ENCODE assay signal across 8 cellular contexts in the genomic region with DNA sequence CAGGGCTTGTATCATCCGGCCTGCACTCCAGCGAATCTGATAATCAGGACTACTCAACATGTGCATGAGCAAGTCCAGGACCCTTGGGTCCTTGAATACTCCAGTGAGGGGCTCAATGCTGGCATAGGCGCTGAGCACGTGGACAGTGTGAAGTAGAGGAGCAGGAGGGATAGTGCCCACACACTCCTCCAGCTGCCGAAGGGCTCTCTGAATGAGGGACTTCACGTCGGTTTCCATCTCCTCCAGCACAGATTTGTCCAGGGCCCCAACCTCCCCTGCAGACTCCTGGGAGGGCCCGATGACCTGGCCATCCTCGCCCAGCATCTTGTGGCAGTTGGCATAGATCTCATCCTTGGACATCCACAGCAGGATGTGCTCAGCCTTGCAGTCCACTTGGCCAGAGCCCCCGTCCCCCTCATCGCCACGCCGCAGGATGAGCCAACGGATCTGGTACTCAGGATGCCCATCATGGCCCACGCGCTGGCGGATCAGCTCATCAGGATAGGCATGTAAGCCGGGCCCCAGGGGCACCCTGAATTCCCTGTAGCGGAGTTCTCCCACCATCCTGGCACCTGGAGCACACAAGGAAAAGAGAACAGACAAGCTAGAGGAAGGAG. TPM values are rescaled to one million over a fixed set of nuclear protein-coding genes. Genes with fewer than 3 reads are reported as not detected.
DNase-seq lines count a peak whose midpoint lies in the region; TF ChIP-seq lines count a peak whose summit lies in the region.

No MANE protein-coding gene starts in this region.

- no peaks in the 10 kb centered on the region for H3F3A ChIP-seq in Loucy (ENCODE audit: low read depth)

- no peaks in the 10 kb centered on the region for H3K9me2 ChIP-seq in Loucy (replicated peaks; ENCODE audit: low read depth, low read length)

- H3K27ac ChIP-seq in colonic mucosa: peak overlapping the region; percentile 87

- H3K9me3 ChIP-seq in BE2C: no peaks in the 10 kb centered on the region
- H3K9me3 ChIP-seq in Loucy (ENCODE audit: insufficient read depth, low read depth, low read length): no peaks in the 10 kb centered on the region
- no peaks in the 10 kb centered on the region for H3K9me3 ChIP-seq in colonic mucosa

- peak overlapping the region; percentile 80 for H3K27ac Mint-ChIP-seq in nephron progenitor cell

- H3K4me3 ChIP-seq in BE2C (ENCODE audit: low read depth, low read length) (peak overlapping the region; percentile 80), Loucy (ENCODE audit: low read length, poor library complexity, severe bottlenecking) (peak overlapping the region; percentile 90), colonic mucosa (no peak overlapping the region)

- no peaks in the 10 kb centered on the region for H3K4me1 ChIP-seq in BE2C
- H3K4me1 ChIP-seq in Loucy (ENCODE audit: insufficient read depth, low read length, poor library complexity, severe bottlenecking): peaks cover 39% of the 10 kb centered on the region
- peaks cover 7% of the 10 kb centered on the region for H3K4me1 ChIP-seq in colonic mucosa

- TF ChIP-seq CTCF in BE2C (IDR thresholded peaks at IDR 0.05; ENCODE audit: low read depth, low read length) (no peak), Loucy (conservative IDR thresholded peaks at IDR 0.05; ENCODE audit: low read length) (no peak), colonic mucosa (IDR thresholded peaks at IDR 0.05) (no peak), nephron progenitor cell (IDR thresholded peaks at IDR 0.05) (no peak)

- H3K4me1 Mint-ChIP-seq in nephron progenitor cell: peaks cover 39% of the 10 kb centered on the region

- no peaks in the 10 kb centered on the region for H4K20me1 ChIP-seq in Loucy (ENCODE audit: insufficient read depth, low read length, poor library complexity, severe bottlenecking)

- peaks cover 51% of the 10 kb centered on the region for H3K36me3 Mint-ChIP-seq in nephron progenitor cell (ENCODE audit: low read depth)

- DNase-seq in BE2C (no peak), colonic mucosa (peak; percentile 28), nephron progenitor cell (no peak), occipital lobe (lab: John Stamatoyannopoulos, UW) (no peak), NAMALWA (ENCODE audit: low spot score) (no peak), NCI-H2196 (lab: John Stamatoyannopoulos, UW; ENCODE audit: unreplicated experiment) (no peak), putamen (ENCODE audit: low spot score) (no peak)

- intact Hi-C loops in colonic mucosa (cut with DNase I): no loop called here

- H3K4me2 ChIP-seq in Loucy (ENCODE audit: low read depth, low read length, poor library complexity, severe bottlenecking): peak overlapping the region; percentile 96

- H3K9ac ChIP-seq in Loucy (ENCODE audit: low read depth, low read length, poor library complexity, severe bottlenecking) (peak overlapping the region; percentile 96), colonic mucosa (ENCODE audit: low read depth in 2 of 2, low read length in 2 of 2) (peak overlapping the region in 1 of 2 donors; percentile 92)

- H3K27me3 Mint-ChIP-seq in nephron progenitor cell (ENCODE audit: low read depth, poor library complexity): no peaks in the 10 kb centered on the region

- peak overlapping the region; percentile 96 for H3K4me3 Mint-ChIP-seq in nephron progenitor cell

- peaks cover 6% of the 10 kb centered on the region; the same call in 1 of the 2 replicates for H3K36me3 ChIP-seq in BE2C
- peaks cover 3% of the 10 kb centered on the region; the same call in 1 of the 2 replicates for H3K36me3 ChIP-seq in Loucy (ENCODE audit: insufficient read depth, low read length)
- no peaks in the 10 kb centered on the region for H3K36me3 ChIP-seq in colonic mucosa

- no peak overlapping the region for H2AFZ ChIP-seq in Loucy (ENCODE audit: low read length)

- no peaks in the 10 kb centered on the region for H3K9me3 Mint-ChIP-seq in nephron progenitor cell

- H3K27me3 ChIP-seq in BE2C (no peaks in the 10 kb centered on the region), Loucy (ENCODE audit: insufficient read depth, low read length, poor library complexity, severe bottlenecking) (no peaks in the 10 kb centered on the region), colonic mucosa (no peaks in the 10 kb centered on the region)

- H3K79me2 ChIP-seq in Loucy (ENCODE audit: insufficient read depth, low read length): peaks cover 32% of the 10 kb centered on the region

RNA-seq across cellular contexts. Expression of a gene that starts 1.3 kb away (rescaled TPM):
- polyA plus RNA-seq in BE2C (2012; ENCODE audit: insufficient read depth, insufficient read length, low read depth): 25.9 TPM
- total RNA-seq in colonic mucosa (10 to 100 TPM; 13.7 to 15.3 TPM), occipital lobe (12.8 TPM)

RNA-seq across cellular contexts. Expression of a gene that starts 6.9 kb away (rescaled TPM):
- polyA plus RNA-seq in BE2C (2012; ENCODE audit: insufficient read depth, insufficient read length, low read depth): 294 TPM
- 100 to 1,000 TPM in 1 of 2 donors, 10 to 100 TPM in 1; 73.2 to 112 TPM for total RNA-seq in colonic mucosa
- 8.9 TPM for total RNA-seq in occipital lobe

RNA-seq across cellular contexts. Expression of a gene that starts 7.1 kb away (rescaled TPM):
- polyA plus RNA-seq in BE2C (2012; ENCODE audit: insufficient read depth, insufficient read length, low read depth): 42.9 TPM
- 100 to 1,000 TPM in 1 of 2 donors, 10 to 100 TPM in 1; 98.8 to 101 TPM for total RNA-seq in colonic mucosa
- 20.7 TPM for total RNA-seq in occipital lobe

RNA-seq across cellular contexts. Expression of a gene that starts 23.8 kb away (rescaled TPM):
- 147 TPM for polyA plus RNA-seq in BE2C (2012; ENCODE audit: insufficient read depth, insufficient read length, low read depth)
- total RNA-seq in colonic mucosa (10 to 100 TPM; 15.1 to 15.9 TPM), occipital lobe (26.0 TPM)

RNA-seq across cellular contexts. Expression of a gene that starts 30.9 kb away (rescaled TPM):
- 82.4 TPM for polyA plus RNA-seq in BE2C (2012; ENCODE audit: insufficient read depth, insufficient read length, low read depth)
- total RNA-seq in colonic mucosa (10 to 100 TPM; 35.5 to 61.4 TPM), occipital lobe (52.3 TPM)
